12 cellular contexts compared by ENCODE assay signal in the genomic region with DNA sequence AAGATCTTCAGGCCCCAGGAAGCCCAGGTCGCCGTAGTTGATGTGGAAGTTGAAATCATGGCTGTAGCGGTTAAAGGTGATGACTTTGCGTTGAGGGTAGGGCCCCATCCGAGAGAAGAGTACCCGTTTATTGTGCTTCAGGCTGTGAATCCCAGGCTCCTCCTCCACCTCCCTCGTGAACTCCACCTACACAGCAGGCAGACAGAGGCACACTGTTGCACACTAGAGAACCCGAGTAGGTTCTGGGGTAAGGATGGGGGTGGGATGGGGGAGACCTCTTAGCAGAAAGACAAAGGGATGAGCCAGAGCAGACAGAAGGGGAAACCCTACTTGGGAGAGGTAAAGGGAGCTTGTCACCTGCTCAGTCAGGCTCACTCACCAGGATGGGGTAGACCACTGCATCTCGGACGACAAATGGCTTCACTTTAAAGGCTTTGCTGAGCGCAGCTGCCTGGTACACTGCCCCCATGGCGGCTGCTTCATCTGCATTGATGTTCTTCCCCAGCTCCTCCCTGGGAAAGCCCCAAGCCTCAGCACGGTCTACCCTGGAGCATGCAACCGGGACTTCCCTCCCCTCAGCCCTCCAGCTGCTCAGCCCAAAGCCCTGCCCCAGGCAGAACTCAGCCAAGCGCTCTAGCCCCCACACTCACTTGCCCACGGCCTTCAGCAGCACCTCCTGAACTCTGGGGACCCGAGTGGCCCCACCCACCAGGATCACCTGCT. TPM values are rescaled to one million over a fixed set of nuclear protein-coding genes. Genes with fewer than 3 reads are reported as not detected.
DNase-seq lines count a peak whose midpoint lies in the region; ATAC-seq, FAIRE-seq and TF ChIP-seq lines count a peak whose summit lies in the region.
"Had no signal": no experiment of that assay in that cellular context is flagged by ENCODE, and none has a peak within 500 bp of the region (broad histone marks: within the 10 kb centered on the region; RNA-seq: fewer than 3 reads in every experiment).

No MANE protein-coding gene starts in this region.

- POLR2A ChIA-PET in endothelial cell of umbilical vein (lab: Charles Lee), result no interaction called here

- peaks cover 18% of the 10 kb centered on the region for H3K79me2 ChIP-seq in endothelial cell of umbilical vein (ENCODE audit: control insufficient read depth, insufficient read depth, low read length)

- no peak overlapping the region for H3K27ac Mint-ChIP-seq in T-helper 2 cell treated with Interferon-gamma antibody and Interleukin-4, amounts not matched to agents 5 μg/mL and 100 μg/mL, for 36 hours
- H3K27ac Mint-ChIP-seq: type B pancreatic cell had no signal

- no peak overlapping the region for H3K4me3 Mint-ChIP-seq in T-helper 2 cell treated with Interferon-gamma antibody and Interleukin-4, amounts not matched to agents 5 μg/mL and 100 μg/mL, for 36 hours
- H3K4me3 Mint-ChIP-seq: type B pancreatic cell had no signal

- no peaks in the 10 kb centered on the region for H3K9me3 Mint-ChIP-seq in T-helper 2 cell treated with Interferon-gamma antibody and Interleukin-4, amounts not matched to agents 5 μg/mL and 100 μg/mL, for 36 hours
- H3K9me3 Mint-ChIP-seq: type B pancreatic cell had no signal

- H3K4me1 Mint-ChIP-seq in T-helper 2 cell treated with Interferon-gamma antibody and Interleukin-4, amounts not matched to agents 5 μg/mL and 100 μg/mL, for 36 hours (ENCODE audit: low read depth), result peaks cover 12% of the 10 kb centered on the region

- dilution Hi-C loops in endothelial cell of umbilical vein (cut with MboI; ENCODE audit: extremely low pct_ligation_motif_present, low sequenced_read_pairs), result no loop called here

- H3K36me3 ChIP-seq in endothelial cell of umbilical vein (ENCODE audit: control insufficient read depth in 2 of 2, extremely low read depth in 1 of 2, insufficient read depth in 2 of 2, low read length in 2 of 2) (peaks cover 29 to 74% of the 10 kb centered on the region in 2 experiments), esophagus squamous epithelium (peaks cover 50 to 89% (median 56%) of the 10 kb centered on the region in 3 donors)
- H3K36me3 ChIP-seq: ovary had no signal

- no peak for TF ChIP-seq CTCF in endothelial cell of umbilical vein (IDR thresholded peaks at IDR 0.05; ENCODE audit: extremely low read depth in 1 of 2, insufficient read depth in 1 of 2, low read depth in 1 of 2, low read length in 2 of 2)
- TF ChIP-seq CTCF in esophagus squamous epithelium (IDR thresholded peaks at IDR 0.05), result no peak

- H4K20me1 ChIP-seq in endothelial cell of umbilical vein (replicated peaks; ENCODE audit: control insufficient read depth, extremely low read depth, insufficient read depth, low read length), result no peaks in the 10 kb centered on the region

- CTCF ChIA-PET in endothelial cell of umbilical vein (lab: Charles Lee), result no interaction called here

- TF ChIP-seq POLR2A in GM19099 (IDR thresholded peaks at IDR 0.05; ENCODE audit: extremely low read depth, insufficient read length, low read depth), result peak; percentile 20
- TF ChIP-seq POLR2A in endothelial cell of umbilical vein (IDR thresholded peaks at IDR 0.05; ENCODE audit: low read depth, low read length), result no peak
- TF ChIP-seq POLR2A in esophagus squamous epithelium (IDR thresholded peaks at IDR 0.05), result no peak

- no peaks in the 10 kb centered on the region for H3K27me3 ChIP-seq in endothelial cell of umbilical vein (ENCODE audit: control insufficient read depth in 2 of 2, insufficient read depth in 2 of 2, low read length in 2 of 2)
- no peaks in the 10 kb centered on the region for H3K27me3 ChIP-seq in esophagus squamous epithelium
- H3K27me3 ChIP-seq: ovary had no signal

- peak in 3 of 5 experiments; percentile 20 to 35 (median 21) for DNase-seq in T-helper 2 cell
- no peak for DNase-seq in T-helper 2 cell treated with Interferon-gamma antibody and Interleukin-4, amounts not matched to agents 5 μg/mL and 100 μg/mL, for 36 hours (ENCODE audit: low spot score)
- DNase-seq in endothelial cell of umbilical vein (ENCODE audit: low read depth, low spot score), result no peak
- no peak for DNase-seq in esophagus squamous epithelium (lab: John Stamatoyannopoulos, UW)
- DNase-seq in medulla oblongata (ENCODE audit: extremely low spot score), result no peak
- no peak for DNase-seq in NCI-H2081 treated with DMSO at 0.1 percent for 48 hours (lab: John Stamatoyannopoulos, UW)
- DNase-seq: NCI-H2029, ovary had no signal

- no peak overlapping the region for H3K4me3 ChIP-seq in endothelial cell of umbilical vein (replicated peaks in 1 of 3; ENCODE audit: insufficient read depth in 1 of 3, low read depth in 1 of 3, low read length in 3 of 3)
- no peak overlapping the region for H3K4me3 ChIP-seq in esophagus squamous epithelium
- H3K4me3 ChIP-seq: ovary had no signal

- no peak for FAIRE-seq in endothelial cell of umbilical vein (lab: Jason Lieb, UNC)
- FAIRE-seq: A204.1 had no signal

- H3K27ac ChIP-seq in endothelial cell of umbilical vein (ENCODE audit: insufficient read depth, low read depth, low read length), result no peak overlapping the region
- no peak overlapping the region for H3K27ac ChIP-seq in esophagus squamous epithelium
- H3K27ac ChIP-seq: ovary had no signal

- no peaks in the 10 kb centered on the region for H3K9me3 ChIP-seq in endothelial cell of umbilical vein (replicated peaks; ENCODE audit: control insufficient read depth, insufficient read depth, low read length)
- no peaks in the 10 kb centered on the region for H3K9me3 ChIP-seq in esophagus squamous epithelium
- H3K9me3 ChIP-seq: ovary had no signal

- no peaks in the 10 kb centered on the region for H3K9me1 ChIP-seq in endothelial cell of umbilical vein (replicated peaks; ENCODE audit: control insufficient read depth, extremely low read depth, insufficient read depth, low read length)

- H3K9ac ChIP-seq in endothelial cell of umbilical vein (replicated peaks; ENCODE audit: extremely low read depth, insufficient read depth, low read length), result no peak overlapping the region

- H3K27me3 Mint-ChIP-seq in T-helper 2 cell treated with Interferon-gamma antibody and Interleukin-4, amounts not matched to agents 5 μg/mL and 100 μg/mL, for 36 hours (ENCODE audit: low read depth), result no peaks in the 10 kb centered on the region
- H3K27me3 Mint-ChIP-seq: type B pancreatic cell had no signal

- peaks cover 77% of the 10 kb centered on the region for H3K36me3 Mint-ChIP-seq in T-helper 2 cell treated with Interferon-gamma antibody and Interleukin-4, amounts not matched to agents 5 μg/mL and 100 μg/mL, for 36 hours (ENCODE audit: low read depth)

- peak; percentile 50 for ATAC-seq in HG03095 (IDR thresholded peaks at IDR 0.05; ENCODE audit: unreplicated experiment)

- intact Hi-C loops in endothelial cell of umbilical vein (cut with micrococcal nuclease), result no loop called here
- intact Hi-C loops in esophagus squamous epithelium (cut with DNase I), result no loop called here

- H3K4me2 ChIP-seq in endothelial cell of umbilical vein (ENCODE audit: insufficient read depth, low read length), result no peak overlapping the region

- TSS peak; percentile 18 for BruUV-seq in endothelial cell of umbilical vein (replicated peaks; lab: Mats Ljungman, UMichigan)

- H3K4me1 ChIP-seq in endothelial cell of umbilical vein (ENCODE audit: control insufficient read depth, extremely low read depth, insufficient read depth, low read length) (peaks cover 9% of the 10 kb centered on the region), esophagus squamous epithelium (peaks cover 9 to 21% (median 12%) of the 10 kb centered on the region in 3 donors)

- H2AFZ ChIP-seq in endothelial cell of umbilical vein (ENCODE audit: low read depth, low read length), result no peak overlapping the region

- 63 to 75% methylated on average over 14 of the region's 17 CpGs for WGBS in esophagus squamous epithelium, 2 donors

RNA-seq across cellular contexts. Expression of a gene that starts 5.4 kb away (rescaled TPM):
- total RNA-seq in endothelial cell of umbilical vein (286 and 302 TPM in 2 replicates), esophagus squamous epithelium (10 to 100 TPM; 44.1 to 93.8 (median 65.4) TPM)
- 318 and 355 TPM in 2 replicates for polyA plus RNA-seq in endothelial cell of umbilical vein
- polyA plus RNA-seq in endothelial cell of umbilical vein (2011; cell fraction: cytosol; rRNA removed), result 263 and 280 TPM in 2 replicates
- 330 and 348 TPM in 2 replicates for polyA plus RNA-seq in endothelial cell of umbilical vein (2011; cell fraction: nucleus; rRNA removed)
- 217 and 236 TPM in 2 replicates for polyA plus RNA-seq in endothelial cell of umbilical vein (2012)
- polyA minus RNA-seq in endothelial cell of umbilical vein, result 356 and 385 TPM in 2 replicates
- polyA minus RNA-seq in endothelial cell of umbilical vein (2011; cell fraction: cytosol; rRNA and poly(A)+ RNA removed), result 50.0 TPM
- 97.4 and 134 TPM in 2 replicates for polyA minus RNA-seq in endothelial cell of umbilical vein (2011; cell fraction: nucleus; rRNA and poly(A)+ RNA removed)

RNA-seq across cellular contexts. Expression of a gene that starts 16.0 kb away (rescaled TPM):
- 27.0 and 31.0 TPM in 2 replicates for total RNA-seq in endothelial cell of umbilical vein
- 25.4 and 26.4 TPM in 2 replicates for polyA plus RNA-seq in endothelial cell of umbilical vein
- polyA plus RNA-seq in endothelial cell of umbilical vein (2011; cell fraction: cytosol; rRNA removed), result 20.2 and 20.7 TPM in 2 replicates
- 55.8 and 72.8 TPM in 2 replicates for polyA plus RNA-seq in endothelial cell of umbilical vein (2011; cell fraction: nucleus; rRNA removed)
- 31.0 and 34.4 TPM in 2 replicates for polyA plus RNA-seq in endothelial cell of umbilical vein (2012)
- 30.4 and 39.4 TPM in 2 replicates for polyA minus RNA-seq in endothelial cell of umbilical vein
- 10.0 TPM for polyA minus RNA-seq in endothelial cell of umbilical vein (2011; cell fraction: cytosol; rRNA and poly(A)+ RNA removed)
- 28.3 and 30.2 TPM in 2 replicates for polyA minus RNA-seq in endothelial cell of umbilical vein (2011; cell fraction: nucleus; rRNA and poly(A)+ RNA removed)
- total RNA-seq in esophagus squamous epithelium, result 10 to 100 TPM; 15.2 to 28.4 (median 18.2) TPM

RNA-seq across cellular contexts. Expression of a gene that starts 20.9 kb away (rescaled TPM):
- total RNA-seq in endothelial cell of umbilical vein (19.9 and 21.5 TPM in 2 replicates), esophagus squamous epithelium (10 to 100 TPM in 3 of 4 donors, 1 to 10 TPM in 1; 6.9 to 13.9 (median 11.5) TPM)
- polyA plus RNA-seq in endothelial cell of umbilical vein, result 36.5 and 41.9 TPM in 2 replicates
- polyA plus RNA-seq in endothelial cell of umbilical vein (2011; cell fraction: cytosol; rRNA removed), result 27.4 and 27.8 TPM in 2 replicates
- polyA plus RNA-seq in endothelial cell of umbilical vein (2011; cell fraction: nucleus; rRNA removed), result 58.3 and 71.9 TPM in 2 replicates
- polyA plus RNA-seq in endothelial cell of umbilical vein (2012), result 15.8 and 17.6 TPM in 2 replicates
- 42.3 and 44.5 TPM in 2 replicates for polyA minus RNA-seq in endothelial cell of umbilical vein
- 12.2 TPM for polyA minus RNA-seq in endothelial cell of umbilical vein (2011; cell fraction: cytosol; rRNA and poly(A)+ RNA removed)
- 8.3 and 10.9 TPM in 2 replicates for polyA minus RNA-seq in endothelial cell of umbilical vein (2011; cell fraction: nucleus; rRNA and poly(A)+ RNA removed)

RNA-seq across cellular contexts. Expression of a gene that starts 33.0 kb away (rescaled TPM):
- total RNA-seq in endothelial cell of umbilical vein, result 64.2 and 79.3 TPM in 2 replicates
- 180 and 224 TPM in 2 replicates for polyA plus RNA-seq in endothelial cell of umbilical vein
- polyA plus RNA-seq in endothelial cell of umbilical vein (2011; cell fraction: cytosol; rRNA removed), result 149 and 157 TPM in 2 replicates
- polyA plus RNA-seq in endothelial cell of umbilical vein (2011; cell fraction: nucleus; rRNA removed), result 75.4 and 81.5 TPM in 2 replicates
- polyA plus RNA-seq in endothelial cell of umbilical vein (2012), result 136 and 157 TPM in 2 replicates
- polyA minus RNA-seq in endothelial cell of umbilical vein, result 108 and 114 TPM in 2 replicates
- polyA minus RNA-seq in endothelial cell of umbilical vein (2011; cell fraction: cytosol; rRNA and poly(A)+ RNA removed), result 17.2 TPM
- 22.6 and 23.1 TPM in 2 replicates for polyA minus RNA-seq in endothelial cell of umbilical vein (2011; cell fraction: nucleus; rRNA and poly(A)+ RNA removed)
- total RNA-seq in esophagus squamous epithelium, result 10 to 100 TPM; 26.5 to 44.4 (median 41.2) TPM

RNA-seq across cellular contexts. Expression of a gene that starts 33.1 kb away (rescaled TPM):
- total RNA-seq in endothelial cell of umbilical vein (13.5 and 16.1 TPM in 2 replicates), esophagus squamous epithelium (10 to 100 TPM in 3 of 4 donors, 1 to 10 TPM in 1; 9.9 to 22.1 (median 14.2) TPM)
- polyA plus RNA-seq in endothelial cell of umbilical vein, result 23.9 and 24.8 TPM in 2 replicates
- polyA plus RNA-seq in endothelial cell of umbilical vein (2011; cell fraction: cytosol; rRNA removed), result 26.5 and 26.8 TPM in 2 replicates
- 32.3 and 32.4 TPM in 2 replicates for polyA plus RNA-seq in endothelial cell of umbilical vein (2011; cell fraction: nucleus; rRNA removed)
- polyA plus RNA-seq in endothelial cell of umbilical vein (2012), result 19.0 and 21.7 TPM in 2 replicates
- 17.8 and 18.6 TPM in 2 replicates for polyA minus RNA-seq in endothelial cell of umbilical vein
- polyA minus RNA-seq in endothelial cell of umbilical vein (2011; cell fraction: cytosol; rRNA and poly(A)+ RNA removed), result 31.5 TPM
- polyA minus RNA-seq in endothelial cell of umbilical vein (2011; cell fraction: nucleus; rRNA and poly(A)+ RNA removed), result 7.9 and 8.6 TPM in 2 replicates

Comparison
In these comparisons a context has a peak if more than half of its experiments do, and no peak if none do; other contexts are left out.
1. DNase-seq: peak in T-helper 2 cell (3 of 5); none in T-helper 2 cell treated with Interferon-gamma antibody and Interleukin-4, amounts not matched to agents 5 μg/mL and 100 μg/mL, for 36 hours (single experiment), endothelial cell of umbilical vein (single experiment), esophagus squamous epithelium (single experiment), medulla oblongata (single experiment) and NCI-H2081 treated with DMSO at 0.1 percent for 48 hours (single experiment).